ENCODE assay signal across 14 cellular contexts in the genomic region with DNA sequence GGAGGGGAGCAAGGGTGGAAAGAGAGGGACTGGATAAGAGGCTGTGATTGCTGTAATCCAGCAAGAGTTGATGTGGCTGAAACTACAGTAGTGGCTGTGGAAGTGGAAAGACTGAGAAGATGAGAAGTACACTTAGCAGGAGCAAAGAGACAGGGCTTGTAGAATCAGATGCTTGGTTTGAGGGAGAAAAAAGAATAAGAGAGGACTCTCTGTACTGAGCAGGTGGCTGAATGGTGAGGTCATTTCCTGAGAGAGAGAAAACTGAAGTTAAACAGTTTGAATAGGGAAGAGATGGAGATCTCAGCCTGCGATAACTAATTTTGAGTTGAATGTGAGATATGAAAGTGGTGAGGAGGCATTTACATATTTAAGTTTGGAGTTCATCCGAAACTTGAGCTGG.
DNase-seq lines count a peak whose midpoint lies in the region; ATAC-seq and TF ChIP-seq lines count a peak whose summit lies in the region.
"Had no signal": no experiment of that assay in that cellular context is flagged by ENCODE, and none has a peak within 500 bp of the region (broad histone marks: within the 10 kb centered on the region; RNA-seq: fewer than 3 reads in every experiment).

No MANE protein-coding gene starts in this region.

- no peaks in the 10 kb centered on the region for H3K9me3 Mint-ChIP-seq in activated CD8-positive, alpha-beta memory T cell treated with anti-CD3 and anti-CD28 coated beads, Interleukin-2, amount 10 ng/mL, durations not matched to agents 7 days and 5 days (ENCODE audit: low read depth)
- H3K9me3 Mint-ChIP-seq in WTC11 = no peaks in the 10 kb centered on the region
- H3K9me3 Mint-ChIP-seq: activated naive CD4-positive, alpha-beta T cell treated with anti-CD3 and anti-CD28 coated beads, Interleukin-2, amount 50 U/mL, for 24 hours had no signal

- peaks cover 3% of the 10 kb centered on the region for H3K4me1 Mint-ChIP-seq in activated CD8-positive, alpha-beta memory T cell treated with anti-CD3 and anti-CD28 coated beads, Interleukin-2, amount 10 ng/mL, durations not matched to agents 7 days and 5 days
- H3K4me1 Mint-ChIP-seq in WTC11 = peaks cover 11% of the 10 kb centered on the region

- TF ChIP-seq CTCF in GM10248 (IDR thresholded peaks at IDR 0.05; ENCODE audit: control extremely low read depth, extremely low read depth, low read depth, missing control alignments) (no peak), WTC11 (IDR thresholded peaks at IDR 0.05) (no peak)

- H3K27ac Mint-ChIP-seq in activated CD8-positive, alpha-beta memory T cell treated with anti-CD3 and anti-CD28 coated beads, Interleukin-2, amount 10 ng/mL, durations not matched to agents 7 days and 5 days = no peak overlapping the region
- H3K27ac Mint-ChIP-seq in WTC11 = no peak overlapping the region
- H3K27ac Mint-ChIP-seq: activated naive CD4-positive, alpha-beta T cell treated with anti-CD3 and anti-CD28 coated beads, Interleukin-2, amount 50 U/mL, for 24 hours had no signal

- peaks cover 15% of the 10 kb centered on the region for H3K27me3 Mint-ChIP-seq in activated CD8-positive, alpha-beta memory T cell treated with anti-CD3 and anti-CD28 coated beads, Interleukin-2, amount 10 ng/mL, durations not matched to agents 7 days and 5 days
- H3K27me3 Mint-ChIP-seq in WTC11 (ENCODE audit: low read depth) = no peaks in the 10 kb centered on the region; the same call in none of the 2 replicates

- peak; percentile 46 for ATAC-seq in GM19395 (IDR thresholded peaks at IDR 0.05; ENCODE audit: unreplicated experiment)
- peak; percentile 44 for ATAC-seq in HG02642 (IDR thresholded peaks at IDR 0.05; ENCODE audit: poor library complexity, unreplicated experiment)
- peak; percentile 25 for ATAC-seq in HG03565 (IDR thresholded peaks at IDR 0.05; ENCODE audit: unreplicated experiment)
- ATAC-seq in activated CD8-positive, alpha-beta memory T cell treated with anti-CD3 and anti-CD28 coated beads, Interleukin-2, amount 10 ng/mL, durations not matched to agents 7 days and 5 days = no peak
- no peak for ATAC-seq in WTC11
- no peak for ATAC-seq in GM21619 (IDR thresholded peaks at IDR 0.05; ENCODE audit: unreplicated experiment)
- ATAC-seq: HCT116, psoas muscle had no signal

- H3K4me3 Mint-ChIP-seq in activated CD8-positive, alpha-beta memory T cell treated with anti-CD3 and anti-CD28 coated beads, Interleukin-2, amount 10 ng/mL, durations not matched to agents 7 days and 5 days = no peak overlapping the region
- no peak overlapping the region for H3K4me3 Mint-ChIP-seq in WTC11
- H3K4me3 Mint-ChIP-seq: activated naive CD4-positive, alpha-beta T cell treated with anti-CD3 and anti-CD28 coated beads, Interleukin-2, amount 50 U/mL, for 24 hours had no signal

- H3K36me3 Mint-ChIP-seq in activated CD8-positive, alpha-beta memory T cell treated with anti-CD3 and anti-CD28 coated beads, Interleukin-2, amount 10 ng/mL, durations not matched to agents 7 days and 5 days = no peaks in the 10 kb centered on the region
- no peaks in the 10 kb centered on the region for H3K36me3 Mint-ChIP-seq in WTC11
- H3K36me3 Mint-ChIP-seq: activated naive CD4-positive, alpha-beta T cell treated with anti-CD3 and anti-CD28 coated beads, Interleukin-2, amount 50 U/mL, for 24 hours had no signal

- POLR2A ChIA-PET in GM10248 (lab: Yijun Ruan, JAX) (no interaction called here), WTC11 (lab: Charles Lee) (no interaction called here)

- DNase-seq in GM10248 (ENCODE audit: extremely low spot score) = peak; percentile 32
- DNase-seq in activated CD8-positive, alpha-beta memory T cell treated with anti-CD3 and anti-CD28 coated beads, Interleukin-2, amount 10 ng/mL, durations not matched to agents 7 days and 5 days = no peak
- no peak for DNase-seq in WTC11 (ENCODE audit: low spot score)
- DNase-seq in SKM-1 (lab: John Stamatoyannopoulos, UW; ENCODE audit: unreplicated experiment) = no peak
- DNase-seq: kidney glomerular epithelial cell, MG63, psoas muscle, T1000 had no signal

- CTCF ChIA-PET in GM10248 (lab: Yijun Ruan, JAX) (no interaction called here), WTC11 (lab: Charles Lee) (no interaction called here)
- CTCF ChIA-PET in activated CD8-positive, alpha-beta memory T cell treated with anti-CD3 and anti-CD28 coated beads, Interleukin-2, amount 10 ng/mL, durations not matched to agents 7 days and 5 days (lab: Charles Lee) = no interaction called here

TF ChIP-seq in WTC11, 78 proteins besides CTCF, POLR2A, EP300 and RAD21:
- TF ChIP-seq CREM (CRISPR knock-in tag; IDR thresholded peaks at IDR 0.05) (no peak), ZNF423 (CRISPR knock-in tag; IDR thresholded peaks at IDR 0.05) (no peak), ATF1 (CRISPR knock-in tag; IDR thresholded peaks at IDR 0.05) (no peak), NR3C1 (CRISPR knock-in tag; conservative IDR thresholded peaks at IDR 0.05; ENCODE audit: low read depth) (no peak)
- TF ChIP-seq, protein P1, sequence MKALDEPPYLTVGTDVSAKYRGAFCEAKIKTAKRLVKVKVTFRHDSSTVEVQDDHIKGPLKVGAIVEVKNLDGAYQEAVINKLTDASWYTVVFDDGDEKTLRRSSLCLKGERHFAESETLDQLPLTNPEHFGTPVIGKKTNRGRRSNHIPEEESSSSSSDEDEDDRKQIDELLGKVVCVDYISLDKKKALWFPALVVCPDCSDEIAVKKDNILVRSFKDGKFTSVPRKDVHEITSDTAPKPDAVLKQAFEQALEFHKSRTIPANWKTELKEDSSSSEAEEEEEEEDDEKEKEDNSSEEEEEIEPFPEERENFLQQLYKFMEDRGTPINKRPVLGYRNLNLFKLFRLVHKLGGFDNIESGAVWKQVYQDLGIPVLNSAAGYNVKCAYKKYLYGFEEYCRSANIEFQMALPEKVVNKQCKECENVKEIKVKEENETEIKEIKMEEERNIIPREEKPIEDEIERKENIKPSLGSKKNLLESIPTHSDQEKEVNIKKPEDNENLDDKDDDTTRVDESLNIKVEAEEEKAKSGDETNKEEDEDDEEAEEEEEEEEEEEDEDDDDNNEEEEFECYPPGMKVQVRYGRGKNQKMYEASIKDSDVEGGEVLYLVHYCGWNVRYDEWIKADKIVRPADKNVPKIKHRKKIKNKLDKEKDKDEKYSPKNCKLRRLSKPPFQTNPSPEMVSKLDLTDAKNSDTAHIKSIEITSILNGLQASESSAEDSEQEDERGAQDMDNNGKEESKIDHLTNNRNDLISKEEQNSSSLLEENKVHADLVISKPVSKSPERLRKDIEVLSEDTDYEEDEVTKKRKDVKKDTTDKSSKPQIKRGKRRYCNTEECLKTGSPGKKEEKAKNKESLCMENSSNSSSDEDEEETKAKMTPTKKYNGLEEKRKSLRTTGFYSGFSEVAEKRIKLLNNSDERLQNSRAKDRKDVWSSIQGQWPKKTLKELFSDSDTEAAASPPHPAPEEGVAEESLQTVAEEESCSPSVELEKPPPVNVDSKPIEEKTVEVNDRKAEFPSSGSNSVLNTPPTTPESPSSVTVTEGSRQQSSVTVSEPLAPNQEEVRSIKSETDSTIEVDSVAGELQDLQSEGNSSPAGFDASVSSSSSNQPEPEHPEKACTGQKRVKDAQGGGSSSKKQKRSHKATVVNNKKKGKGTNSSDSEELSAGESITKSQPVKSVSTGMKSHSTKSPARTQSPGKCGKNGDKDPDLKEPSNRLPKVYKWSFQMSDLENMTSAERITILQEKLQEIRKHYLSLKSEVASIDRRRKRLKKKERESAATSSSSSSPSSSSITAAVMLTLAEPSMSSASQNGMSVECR (CRISPR knock-in tag; IDR thresholded peaks at IDR 0.05; ENCODE audit: borderline replicate concordance) = no peak

Comparison
In these comparisons a context has a peak if more than half of its experiments do, and no peak if none do; other contexts are left out.
1. ATAC-seq: peak in GM19395 (single experiment), HG02642 (single experiment) and HG03565 (single experiment); none in activated CD8-positive, alpha-beta memory T cell treated with anti-CD3 and anti-CD28 coated beads, Interleukin-2, amount 10 ng/mL, durations not matched to agents 7 days and 5 days (single experiment), WTC11 (single experiment) and GM21619 (single experiment).